ENCODE assay signal across 26 cellular contexts in genomic region chr7:140769852-140770251, GRCh38.
"Had no signal": no experiment of that assay in that cellular context is flagged by ENCODE, and none has a peak within 500 bp of the region (broad histone marks: within the 10 kb centered on the region; RNA-seq: fewer than 3 reads in every experiment).

No MANE protein-coding gene starts in this region.

- DNase-seq: activated CD4-positive, alpha-beta memory T cell treated with anti-CD3 and anti-CD28 coated beads for 36 hours; activated CD4-positive, alpha-beta T cell treated with anti-CD3 and anti-CD28 coated beads for 36 hours; activated CD4-positive, alpha-beta T cell treated with anti-CD3 and anti-CD28 coated beads, Interleukin-2, amount 10 ng/mL, durations not matched to agents 24 days and 14 days; activated CD4-positive, CD25-positive, alpha-beta regulatory T cell; activated CD4-positive, CD25-positive, alpha-beta regulatory T cell treated with anti-CD3 and anti-CD28 coated beads, Interleukin-2, amount 50 U/mL, for 72 hours; activated CD8-positive, alpha-beta memory T cell treated with anti-CD3 and anti-CD28 coated beads, Interleukin-2, amount 10 ng/mL, durations not matched to agents 7 days and 5 days; activated CD8-positive, alpha-beta memory T cell treated with anti-CD3 and anti-CD28 coated beads, Interleukin-2, amount 50 U/mL, for 4 hours; activated CD8-positive, alpha-beta T cell treated with anti-CD3 and anti-CD28 coated beads, Interleukin-2, amount 10 ng/mL, durations not matched to agents 7 days and 5 days; activated effector memory CD4-positive, alpha-beta T cell treated with anti-CD3 and anti-CD28 coated beads, Interleukin-2, amount 50 U/mL, for 16 hours; activated naive CD4-positive, alpha-beta T cell treated with anti-CD3 and anti-CD28 coated beads for 36 hours; activated naive CD8-positive, alpha-beta T cell treated with anti-CD3 and anti-CD28 coated beads for 36 hours; activated naive CD8-positive, alpha-beta T cell treated with anti-CD3 and anti-CD28 coated beads, Interleukin-2, amount 50 U/mL, for 24 hours; activated T-cell treated with anti-CD3 and anti-CD28 coated beads, Interleukin-2, amount 50 U/mL, for 1 hour; activated T-cell treated with anti-CD3 and anti-CD28 coated beads, Interleukin-2, amount 50 U/mL, for 48 hours; adrenal gland; central memory CD4-positive, alpha-beta T cell; cerebellar nuclear complex; colonic mucosa; effector CD8-positive, alpha-beta T cell; foreskin fibroblast; head of caudate nucleus; T-helper 2 cell had no signal

- ATAC-seq: activated CD4-positive, alpha-beta T cell treated with anti-CD3 and anti-CD28 coated beads for 36 hours; activated CD8-positive, alpha-beta memory T cell treated with anti-CD3 and anti-CD28 coated beads, Interleukin-2, amount 10 ng/mL, durations not matched to agents 7 days and 5 days; activated CD8-positive, alpha-beta T cell treated with anti-CD3 and anti-CD28 coated beads, Interleukin-2, amount 10 ng/mL, durations not matched to agents 7 days and 5 days; activated naive CD8-positive, alpha-beta T cell treated with anti-CD3 and anti-CD28 coated beads, Interleukin-2, amount 50 U/mL, for 24 hours had no signal

- H3K9me3 ChIP-seq: adrenal gland, ascending aorta, breast epithelium, colonic mucosa had no signal

- H3K36me3 ChIP-seq: breast epithelium, colonic mucosa had no signal

- H3K4me3 ChIP-seq: adrenal gland, ascending aorta, breast epithelium, cardiac muscle cell, colonic mucosa had no signal

- H3K27ac ChIP-seq: adrenal gland, ascending aorta, breast epithelium, cardiac muscle cell, colonic mucosa, epithelial cell of prostate had no signal

- H3K27me3 ChIP-seq: adrenal gland, ascending aorta, breast epithelium, cardiac muscle cell, colonic mucosa had no signal

- H3K4me1 ChIP-seq: adrenal gland, ascending aorta, breast epithelium, colonic mucosa had no signal
